Comparison of ENCODE assay signal across 15 cellular contexts in the genomic region with DNA sequence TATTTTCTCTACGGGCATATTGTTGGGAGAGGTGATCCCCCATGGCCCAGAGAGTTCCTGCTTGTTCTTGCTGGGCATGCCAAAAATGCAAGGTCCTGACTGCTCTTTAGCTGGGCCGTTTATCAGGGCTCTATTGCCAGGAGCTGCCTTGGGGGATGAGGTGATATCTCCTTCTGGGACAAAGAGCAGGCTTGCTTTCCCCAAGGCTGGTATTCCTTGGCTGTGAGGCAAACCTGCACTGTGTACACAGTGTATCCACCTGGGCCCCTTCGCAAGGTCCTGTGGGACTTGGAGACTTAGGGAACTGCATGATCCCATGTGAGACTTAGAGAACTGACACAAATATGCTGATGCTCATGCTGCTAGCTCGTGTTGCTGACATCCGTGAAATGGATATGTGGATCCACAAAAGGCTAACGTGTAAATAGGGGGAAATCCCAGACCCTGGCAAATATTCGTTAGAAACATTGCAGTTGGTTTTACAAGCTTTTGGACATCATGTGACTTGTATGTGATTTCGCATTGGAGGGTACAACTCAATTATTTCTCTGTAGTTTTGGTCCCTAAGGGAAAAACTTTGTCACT. TPM values are rescaled to one million over a fixed set of nuclear protein-coding genes. Genes with fewer than 3 reads are reported as not detected.
A peak's percentile ranks its signal among the peaks of the same experiment; 100 is the strongest.
DNase-seq lines count a peak whose midpoint lies in the region; ATAC-seq and TF ChIP-seq lines count a peak whose summit lies in the region.
"Had no signal": no experiment of that assay in that cellular context is flagged by ENCODE, and none has a peak within 500 bp of the region (broad histone marks: within the 10 kb centered on the region; RNA-seq: fewer than 3 reads in every experiment).

No MANE protein-coding gene starts in this region.

- peaks cover 24% of the 10 kb centered on the region for H3K4me1 Mint-ChIP-seq in mesothelial cell of epicardium
- H3K4me1 Mint-ChIP-seq in glutamatergic neuron (ENCODE audit: low read depth, unreplicated experiment) = no peaks in the 10 kb centered on the region

- peak; percentile 22 to 78 (median 54) for ATAC-seq in psoas muscle
- no peak for ATAC-seq in Right ventricle myocardium inferior

- H3K27me3 ChIP-seq in psoas muscle (ENCODE audit: insufficient read depth in 3 of 3, low read length in 2 of 3) = no peaks in the 10 kb centered on the region
- peaks cover 3% of the 10 kb centered on the region for H3K27me3 ChIP-seq in colonic mucosa
- H3K27me3 ChIP-seq in ascending aorta = no peaks in the 10 kb centered on the region

- no peak for TF ChIP-seq CTCF in VCaP (conservative IDR thresholded peaks at IDR 0.05)
- no peak for TF ChIP-seq CTCF in mesothelial cell of epicardium (IDR thresholded peaks at IDR 0.05; ENCODE audit: unreplicated experiment)
- TF ChIP-seq CTCF in psoas muscle (IDR thresholded peaks at IDR 0.05) = no peak
- TF ChIP-seq CTCF in colonic mucosa (IDR thresholded peaks at IDR 0.05) = no peak
- TF ChIP-seq CTCF in glutamatergic neuron (IDR thresholded peaks at IDR 0.05; ENCODE audit: partially characterized antibody, unreplicated experiment) = no peak
- no peak for TF ChIP-seq CTCF in ascending aorta (IDR thresholded peaks at IDR 0.05)

- H3K27me3 Mint-ChIP-seq in mesothelial cell of epicardium (ENCODE audit: low read depth) (no peaks in the 10 kb centered on the region), glutamatergic neuron (ENCODE audit: unreplicated experiment) (no peaks in the 10 kb centered on the region)

- H3K27ac Mint-ChIP-seq in mesothelial cell of epicardium (peak overlapping the region; percentile 92), glutamatergic neuron (ENCODE audit: unreplicated experiment) (no peak overlapping the region)

- 33 to 46% (median 43%) methylated on average over 8 of the region's 8 CpGs for WGBS in psoas muscle, 3 donors

- DNase-seq in ELF-1 (ENCODE audit: low read depth, low spot score) (peak; percentile 60), mesothelial cell of epicardium (ENCODE audit: low spot score in 2 of 2, unreplicated experiment in 2 of 2) (no peak), psoas muscle (no peak), colonic mucosa (no peak), Right ventricle myocardium inferior (ENCODE audit: missing footprints) (no peak), glutamatergic neuron (no peak), ascending aorta (ENCODE audit: low spot score in 2 of 2) (no peak)
- DNase-seq: DMS153, H9, NCI-H1417 treated with DMSO at 0.1 percent for 48 hours, NCI-H1930, NCI-H2171, NCI-H446 treated with DMSO at 0.1 percent for 48 hours, NCI-H774 had no signal

- H3K4me3 Mint-ChIP-seq in mesothelial cell of epicardium (no peak overlapping the region), glutamatergic neuron (ENCODE audit: unreplicated experiment) (no peak overlapping the region)
- H3K4me3 Mint-ChIP-seq: H9 had no signal

- intact Hi-C loops in psoas muscle (cut with DNase I) (no loop called here), colonic mucosa (cut with DNase I) (no loop called here), Right ventricle myocardium inferior (cut with DNase I) (no loop called here), ascending aorta (cut with DNase I) (no loop called here)

- H3K36me3 ChIP-seq in psoas muscle (ENCODE audit: insufficient read depth in 1 of 2, low read depth in 1 of 2) = no peaks in the 10 kb centered on the region
- H3K36me3 ChIP-seq in colonic mucosa = no peaks in the 10 kb centered on the region
- H3K36me3 ChIP-seq in ascending aorta = no peaks in the 10 kb centered on the region

- H3K4me1 ChIP-seq in psoas muscle (no peaks in the 10 kb centered on the region), colonic mucosa (no peaks in the 10 kb centered on the region), ascending aorta (no peaks in the 10 kb centered on the region)

- no peak overlapping the region for H3K9ac ChIP-seq in colonic mucosa (ENCODE audit: low read depth in 2 of 2, low read length in 2 of 2)

- H3K9me3 Mint-ChIP-seq in mesothelial cell of epicardium (no peaks in the 10 kb centered on the region), glutamatergic neuron (ENCODE audit: unreplicated experiment) (no peaks in the 10 kb centered on the region)
- H3K9me3 Mint-ChIP-seq: H9 had no signal

- H3K4me3 ChIP-seq in psoas muscle (no peak overlapping the region), colonic mucosa (no peak overlapping the region), ascending aorta (no peak overlapping the region)

- H3K36me3 Mint-ChIP-seq in mesothelial cell of epicardium (peaks cover 2% of the 10 kb centered on the region), glutamatergic neuron (ENCODE audit: unreplicated experiment) (no peaks in the 10 kb centered on the region)

- peak overlapping the region; percentile 63 for H3K27ac ChIP-seq in VCaP
- H3K27ac ChIP-seq in psoas muscle = no peak overlapping the region
- H3K27ac ChIP-seq in colonic mucosa = no peak overlapping the region
- no peak overlapping the region for H3K27ac ChIP-seq in ascending aorta

- H3K9me3 ChIP-seq in psoas muscle = no peaks in the 10 kb centered on the region
- no peaks in the 10 kb centered on the region for H3K9me3 ChIP-seq in colonic mucosa
- H3K9me3 ChIP-seq in ascending aorta = no peaks in the 10 kb centered on the region

RNA-seq across cellular contexts. Expression of a gene that starts 24.4 kb away (rescaled TPM):
- total RNA-seq in mesothelial cell of epicardium (131 to 145 TPM (median 143 TPM) in 3 replicates), psoas muscle (10 to 100 TPM; 55.4 to 72.3 (median 60.6) TPM), colonic mucosa (10 to 100 TPM; 44.0 to 44.4 TPM), Right ventricle myocardium inferior (33.4 TPM), glutamatergic neuron (ENCODE audit: unreplicated experiment) (33.9 TPM), ascending aorta (23.4 TPM)
- polyA plus RNA-seq in psoas muscle = 10 to 100 TPM in 1 of 3 donors, 1 to 10 TPM in 2; 3.8 to 14.9 (median 9.6) TPM
